25 cellular contexts compared by ENCODE assay signal in the genomic region with DNA sequence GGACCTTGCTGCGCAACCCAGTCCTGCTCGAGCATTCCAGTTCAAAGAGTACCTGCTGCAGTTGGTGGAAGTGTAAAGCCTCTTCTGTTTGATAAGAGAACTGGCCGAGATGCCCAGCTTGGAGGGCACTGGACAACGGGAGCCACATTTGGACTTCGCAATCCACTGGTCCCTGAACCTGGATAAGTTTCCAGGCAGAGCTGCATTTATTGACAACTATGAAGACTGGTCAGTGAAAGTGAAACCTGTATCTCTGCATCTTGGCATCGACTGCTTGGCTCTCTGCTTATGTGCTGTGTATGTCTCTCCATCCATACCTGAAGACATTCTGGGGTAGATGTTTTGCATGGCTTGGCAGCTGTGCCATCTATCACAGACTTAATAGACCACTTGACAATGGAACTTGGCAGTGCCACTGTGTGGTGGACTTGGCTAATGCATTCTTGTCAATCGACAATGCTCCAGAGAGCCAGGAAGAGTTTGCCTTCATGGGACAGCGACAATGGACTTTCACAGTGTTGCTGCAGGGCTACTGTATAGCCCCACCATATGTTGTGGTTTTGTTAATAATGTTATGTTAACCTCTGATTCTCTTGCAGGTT. TPM values are rescaled to one million over a fixed set of nuclear protein-coding genes. Genes with fewer than 3 reads are reported as not detected.
"Had no signal": no experiment of that assay in that cellular context is flagged by ENCODE, and none has a peak within 500 bp of the region (broad histone marks: within the 10 kb centered on the region; RNA-seq: fewer than 3 reads in every experiment).

No MANE protein-coding gene starts in this region.

- DNase-seq: activated CD4-positive, alpha-beta T cell treated with anti-CD3 and anti-CD28 coated beads, Interleukin-2, amount 50 U/mL, for 48 hours; activated CD4-positive, CD25-positive, alpha-beta regulatory T cell treated with anti-CD3 and anti-CD28 coated beads, Interleukin-2, amount 50 U/mL, for 72 hours; activated CD8-positive, alpha-beta memory T cell treated with anti-CD3 and anti-CD28 coated beads, Interleukin-2, amount 10 ng/mL, durations not matched to agents 7 days and 5 days; activated naive CD4-positive, alpha-beta T cell treated with anti-CD3 and anti-CD28 coated beads, Interleukin-2, amount 50 U/mL, for 16 hours; activated T-cell treated with anti-CD3 and anti-CD28 coated beads, Interleukin-2, amount 50 U/mL, for 1 hour; erythroblast; gastrocnemius medialis; heart right ventricle; left lung; mammary epithelial cell; naive thymus-derived CD8-positive, alpha-beta T cell; posterior cingulate gyrus; stimulated activated CD4-positive, alpha-beta T cell treated with anti-CD3 and anti-CD28 coated beads, Interleukin-15, amount 100 ng/mL, for 24 hours; stimulated activated CD4-positive, alpha-beta T cell treated with anti-CD3 and anti-CD28 coated beads, Interleukin-4, amount 100 ng/mL, for 24 hours; stimulated activated naive CD4-positive, alpha-beta T cell treated with Interleukin-2 at 50 U/mL for 16 hours; T-helper 1 cell; T1000; upper lobe of left lung had no signal

- H3K36me3 ChIP-seq: gastrocnemius medialis, heart right ventricle, left lung, neutrophil, right atrium auricular region, upper lobe of left lung had no signal

- H3K4me3 ChIP-seq: dorsolateral prefrontal cortex, gastrocnemius medialis, heart right ventricle, left lung, right atrium auricular region, skin epidermis, upper lobe of left lung had no signal

- H3K27me3 ChIP-seq: gastrocnemius medialis, heart right ventricle, left lung, neutrophil, right atrium auricular region, upper lobe of left lung had no signal

- H3K9me3 ChIP-seq: gastrocnemius medialis, heart right ventricle, left lung, neutrophil, right atrium auricular region, upper lobe of left lung had no signal

- ATAC-seq: activated CD8-positive, alpha-beta memory T cell treated with anti-CD3 and anti-CD28 coated beads, Interleukin-2, amount 10 ng/mL, durations not matched to agents 7 days and 5 days; gastrocnemius medialis; heart right ventricle; left lung; naive thymus-derived CD8-positive, alpha-beta T cell had no signal

- H3K27ac ChIP-seq: gastrocnemius medialis, heart right ventricle, left lung, neutrophil, right atrium auricular region, skin epidermis, upper lobe of left lung had no signal

- H3K4me1 ChIP-seq: gastrocnemius medialis, heart right ventricle, left lung, right atrium auricular region, upper lobe of left lung had no signal

RNA-seq across cellular contexts. Expression of a gene that starts 48.7 kb away (rescaled TPM):
- total RNA-seq: activated CD8-positive, alpha-beta memory T cell treated with anti-CD3 and anti-CD28 coated beads, Interleukin-2, amount 10 ng/mL, durations not matched to agents 7 days and 5 days; activated T-helper 2 cell treated with anti-CD3 and anti-CD28 coated beads, Interferon-gamma antibody, Interleukin-2, Interleukin-4, amounts not matched to agents 10 μg/mL and 5 μg/mL and 100 μg/mL, durations not matched to agents 14 hours and 24 hours and 36 hours; cardiac septum; gastrocnemius medialis; heart right ventricle; left lung; mammary epithelial cell; mononuclear cell; naive thymus-derived CD8-positive, alpha-beta T cell; right atrium auricular region had no signal
